19 cellular contexts compared by ENCODE assay signal in genomic region chr2:199136241-199136640, GRCh38.
DNase-seq lines count a peak whose midpoint lies in the region; ATAC-seq, FAIRE-seq and TF ChIP-seq lines count a peak whose summit lies in the region.
"Had no signal": no experiment of that assay in that cellular context is flagged by ENCODE, and none has a peak within 500 bp of the region (broad histone marks: within the 10 kb centered on the region; RNA-seq: fewer than 3 reads in every experiment).

No MANE protein-coding gene starts in this region.

- H3K4me3 Mint-ChIP-seq in type B pancreatic cell, result no peak overlapping the region
- H3K4me3 Mint-ChIP-seq: CD8-positive, alpha-beta memory T cell had no signal

- H3K4me3 ChIP-seq in GM23248, result no peak overlapping the region
- no peak overlapping the region for H3K4me3 ChIP-seq in PC-3 (ENCODE audit: low read length)
- H3K4me3 ChIP-seq: HAP-1 had no signal

- H3F3A ChIP-seq in GM23248 (ENCODE audit: insufficient read depth) (peaks cover 10% of the 10 kb centered on the region; the same call in 1 of the 2 replicates), PC-3 (ENCODE audit: low read length, unreplicated experiment) (no peaks in the 10 kb centered on the region)

- H3K27me3 ChIP-seq in GM23248 (replicated peaks; ENCODE audit: insufficient read depth) (no peaks in the 10 kb centered on the region), PC-3 (ENCODE audit: low read length) (no peaks in the 10 kb centered on the region)

- H3K9ac ChIP-seq in GM23248 (no peak overlapping the region), PC-3 (ENCODE audit: low read length) (no peak overlapping the region)

- H3K36me3 ChIP-seq in GM23248 (ENCODE audit: low read depth) (no peaks in the 10 kb centered on the region), PC-3 (ENCODE audit: low read depth, low read length) (no peaks in the 10 kb centered on the region)
- H3K36me3 ChIP-seq: HAP-1 had no signal

- no peaks in the 10 kb centered on the region for H3K79me2 ChIP-seq in GM23248 (ENCODE audit: insufficient read depth)
- H3K79me2 ChIP-seq in PC-3 (ENCODE audit: low read length), result no peaks in the 10 kb centered on the region

- intact Hi-C loops in PC-3 (cut with micrococcal nuclease), result no loop called here

- H3K9me2 ChIP-seq in GM23248 (ENCODE audit: insufficient read depth) (no peaks in the 10 kb centered on the region), PC-3 (replicated peaks; ENCODE audit: low read length) (no peaks in the 10 kb centered on the region)

- no peak for TF ChIP-seq CTCF in PC-3 (conservative IDR thresholded peaks at IDR 0.05; ENCODE audit: low read depth, low read length)
- no peak for TF ChIP-seq CTCF in type B pancreatic cell (conservative IDR thresholded peaks at IDR 0.05)

- DNase-seq in GM23248 (peak; percentile 66), PC-3 (peak; percentile 56), dedifferentiated amniotic fluid mesenchymal stem cell (ENCODE audit: extremely low spot score) (peak; percentile 34), NCI-H2029 (lab: John Stamatoyannopoulos, UW) (no peak), type B pancreatic cell (ENCODE audit: extremely low spot score, unreplicated experiment) (no peak)
- DNase-seq: CD8-positive, alpha-beta memory T cell; GDM1; KG1; NCI-H1694; NCI-H2081 treated with DMSO at 0.1 percent for 48 hours; NCI-H446; NCI-H526; SHP77 had no signal

- no peaks in the 10 kb centered on the region for H3K27me3 Mint-ChIP-seq in type B pancreatic cell
- H3K27me3 Mint-ChIP-seq: CD8-positive, alpha-beta memory T cell had no signal

- H4K20me1 ChIP-seq in GM23248 (ENCODE audit: insufficient read depth) (no peaks in the 10 kb centered on the region), PC-3 (ENCODE audit: low read length) (no peaks in the 10 kb centered on the region)

- H3K4me2 ChIP-seq in GM23248 (ENCODE audit: unreplicated experiment) (no peak overlapping the region), PC-3 (ENCODE audit: low read length) (peak overlapping the region; percentile 42; the same call in 1 of the 2 replicates)

- 54 to 55% methylated on average over 4 of the region's 4 CpGs for WGBS in GM23248 (ENCODE audit: low coverage in 1 of 2, low lambda C conversion rate in 2 of 2, missing lambda C conversion rate in 2 of 2), 2 experiments

- H3K4me1 ChIP-seq in GM23248 (ENCODE audit: insufficient read depth) (peaks cover 7% of the 10 kb centered on the region; the same call in 1 of the 2 replicates), PC-3 (ENCODE audit: insufficient read depth, low read length) (peaks cover 8% of the 10 kb centered on the region)
- H3K4me1 ChIP-seq: HAP-1 had no signal

- peak; percentile 13 for FAIRE-seq in islet of Langerhans (lab: Jason Lieb, UNC)
- FAIRE-seq: A204.1 had no signal

- H3K36me3 Mint-ChIP-seq in type B pancreatic cell, result no peaks in the 10 kb centered on the region
- H3K36me3 Mint-ChIP-seq: CD8-positive, alpha-beta memory T cell had no signal

- CTCF ChIA-PET in PC-3 (lab: Charles Lee), result no interaction called here

- ATAC-seq in PC-3 (peak; percentile 35; the same call in 1 of the 2 replicates), HG03175 (IDR thresholded peaks at IDR 0.05; ENCODE audit: unreplicated experiment) (no peak), GM18861 (IDR thresholded peaks at IDR 0.05; ENCODE audit: unreplicated experiment) (no peak)

- POLR2A ChIA-PET in PC-3 (lab: Charles Lee; ENCODE audit: unreplicated experiment), result no interaction called here

- H3K4me1 Mint-ChIP-seq in type B pancreatic cell (ENCODE audit: unreplicated experiment), result peaks cover 4% of the 10 kb centered on the region
- H3K4me1 Mint-ChIP-seq: CD8-positive, alpha-beta memory T cell had no signal

- H2AFZ ChIP-seq in GM23248 (no peak overlapping the region), PC-3 (ENCODE audit: low read length) (no peak overlapping the region)

- in situ Hi-C loops in GM23248 (cut with MboI), result no loop called here

- H3K9me3 Mint-ChIP-seq in type B pancreatic cell, result peaks cover 5% of the 10 kb centered on the region

- H3K27ac ChIP-seq in GM23248, result no peak overlapping the region
- H3K27ac ChIP-seq in PC-3 (ENCODE audit: low read length), result no peak overlapping the region
- H3K27ac ChIP-seq: C4-2B had no signal

- BruUV-seq in PC-3 (replicated peaks; lab: Mats Ljungman, UMichigan), result no TSS peak

- H3K27ac Mint-ChIP-seq in type B pancreatic cell, result no peak overlapping the region
- H3K27ac Mint-ChIP-seq: CD8-positive, alpha-beta memory T cell had no signal

- no peaks in the 10 kb centered on the region for H3K9me3 ChIP-seq in GM23248 (ENCODE audit: low read depth)
- no peaks in the 10 kb centered on the region for H3K9me3 ChIP-seq in PC-3 (ENCODE audit: low read length)
- H3K9me3 ChIP-seq: HAP-1 had no signal

Comparison
In these comparisons a context has a peak if more than half of its experiments do, and no peak if none do; other contexts are left out.
1. DNase-seq: peak in GM23248 (single experiment), PC-3 (single experiment) and dedifferentiated amniotic fluid mesenchymal stem cell (single experiment); none in NCI-H2029 (single experiment) and type B pancreatic cell (single experiment).